In the genomic region with DNA sequence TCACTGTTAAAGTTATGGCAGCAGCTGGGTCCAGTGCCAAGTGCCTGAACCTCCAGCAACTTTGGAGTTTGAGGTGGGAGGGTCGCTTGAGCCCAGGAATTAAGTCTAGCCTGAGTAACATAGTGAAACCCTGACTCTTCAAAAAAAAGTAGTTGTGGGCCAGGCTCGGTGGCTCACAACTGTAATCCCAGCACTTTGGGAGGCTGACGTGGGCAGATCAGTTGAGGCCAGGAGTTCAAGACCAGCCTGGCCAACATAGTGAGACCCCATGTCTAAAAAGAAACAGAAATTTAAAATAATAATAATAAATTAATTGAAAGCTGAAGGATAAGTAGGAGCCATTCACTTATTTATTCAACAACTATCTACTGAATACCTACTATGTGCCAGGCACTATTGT, we compare ENCODE assay signal across 13 cellular contexts. TPM values are rescaled to one million over a fixed set of nuclear protein-coding genes. Genes with fewer than 3 reads are reported as not detected.
A peak's percentile ranks its signal among the peaks of the same experiment; 100 is the strongest.
DNase-seq lines count a peak whose midpoint lies in the region; ATAC-seq, FAIRE-seq and TF ChIP-seq lines count a peak whose summit lies in the region.
"Had no signal": no experiment of that assay in that cellular context is flagged by ENCODE, and none has a peak within 500 bp of the region (broad histone marks: within the 10 kb centered on the region; RNA-seq: fewer than 3 reads in every experiment).

No MANE protein-coding gene starts in this region.

- no peaks in the 10 kb centered on the region for H3K9me3 ChIP-seq in HEK293 (ENCODE audit: control insufficient read depth, insufficient read depth, low read depth, low read length)
- no peaks in the 10 kb centered on the region for H3K9me3 ChIP-seq in HepG2 (ENCODE audit: low read length)
- no peaks in the 10 kb centered on the region; the same call in 1 of the 2 replicates for H3K9me3 ChIP-seq in MG63

- H3K4me3 Mint-ChIP-seq in WTC11: no peak overlapping the region
- H3K4me3 Mint-ChIP-seq: CD14-positive monocyte had no signal

- no peaks in the 10 kb centered on the region for H4K20me1 ChIP-seq in HepG2 (ENCODE audit: insufficient read depth, low read length)

- intact Hi-C loops in HepG2 (cut with micrococcal nuclease; ENCODE audit: unreplicated experiment): no loop called here

- H3K27ac Mint-ChIP-seq in WTC11: no peak overlapping the region

- CTCF ChIA-PET in HEK293 (lab: Yijun Ruan, JAX) (interaction anchor here (1.2 kb wide), 1 partner anchor 15 kb away, joined by 4 read pairs; no protein-coding TSS in a partner anchor), WTC11 (lab: Charles Lee) (no interaction called here), HepG2 (lab: Yijun Ruan, JAX; ENCODE audit: low intra/inter-chr PET ratio, low total read pairs) (no interaction called here)

- TF ChIP-seq EP300 in HepG2 (IDR thresholded peaks at IDR 0.05; ENCODE audit: low read depth in 2 of 2, low read length in 2 of 2): no peak
- no peak for TF ChIP-seq EP300 in HepG2 (CRISPR knock-in tag; IDR thresholded peaks at IDR 0.05; ENCODE audit: borderline replicate concordance)

- peaks cover 16% of the 10 kb centered on the region for H3K36me3 Mint-ChIP-seq in WTC11

- H3K27me3 ChIP-seq in HepG2 (ENCODE audit: control insufficient read depth in 1 of 2, insufficient read depth in 2 of 2, low read length in 2 of 2): no peaks in the 10 kb centered on the region
- H3K27me3 ChIP-seq in MG63: no peaks in the 10 kb centered on the region

- H3K79me2 ChIP-seq in HepG2 (ENCODE audit: insufficient read depth, low read length): peaks cover 18% of the 10 kb centered on the region

- H3K4me1 Mint-ChIP-seq in WTC11: no peaks in the 10 kb centered on the region

- no TSS peak for BruUV-seq in HepG2 (replicated peaks; lab: Mats Ljungman, UMichigan)

- TF ChIP-seq CTCF in HEK293 (tag by site-specific recombination; IDR thresholded peaks at IDR 0.05) (no peak), WTC11 (IDR thresholded peaks at IDR 0.05) (no peak), HepG2 (CRISPR knock-in tag; IDR thresholded peaks at IDR 0.05) (no peak)

- H3K9me3 Mint-ChIP-seq in WTC11: peaks cover 18% of the 10 kb centered on the region

- POLR2A ChIA-PET in HEK293 (lab: Yijun Ruan, JAX): no interaction called here
- POLR2A ChIA-PET in WTC11 (lab: Charles Lee): no interaction called here
- POLR2A ChIA-PET in HepG2 (lab: Yijun Ruan, JAX): no interaction called here

- H3K4me3 ChIP-seq in HEK293 (ENCODE audit: low read depth, low read length) (no peak overlapping the region), HepG2 (replicated peaks in 1 of 3; ENCODE audit: insufficient read depth in 1 of 3, low read depth in 2 of 3, low read length in 3 of 3) (no peak overlapping the region), MG63 (no peak overlapping the region)
- H3K4me3 ChIP-seq: GM23248 had no signal

- TF ChIP-seq POLR2A in HepG2 (IDR thresholded peaks at IDR 0.05; ENCODE audit: insufficient read depth in 1 of 2, low read depth in 2 of 2, low read length in 2 of 2): no peak

- no peaks in the 10 kb centered on the region for H3K27me3 Mint-ChIP-seq in WTC11 (ENCODE audit: low read depth)

- H3K9ac ChIP-seq in HepG2 (ENCODE audit: insufficient read depth, low read depth, low read length): no peak overlapping the region
- H3K9ac ChIP-seq: GM23248 had no signal

- FAIRE-seq in HepG2 (lab: Jason Lieb, UNC): no peak

- 97% methylated on average over 3 of the region's 3 CpGs for WGBS in HepG2 (ENCODE audit: low lambda C conversion rate)

- no peaks in the 10 kb centered on the region for H3K4me1 ChIP-seq in HEK293 (ENCODE audit: control insufficient read depth, insufficient read depth, low read length)
- H3K4me1 ChIP-seq in HepG2 (ENCODE audit: insufficient read depth, low read length): no peaks in the 10 kb centered on the region

- no peak overlapping the region for H3K4me2 ChIP-seq in HepG2 (ENCODE audit: low read depth, low read length)

- no peak overlapping the region for H3K27ac ChIP-seq in HEK293 (ENCODE audit: extremely low read depth, low read depth, low read length)
- H3K27ac ChIP-seq in HepG2 (ENCODE audit: extremely low read length, insufficient read depth, low read length): no peak overlapping the region
- H3K27ac ChIP-seq: GM23248 had no signal

- H3K36me3 ChIP-seq in HEK293 (ENCODE audit: control insufficient read depth in 2 of 2, insufficient read depth in 1 of 2, low read length in 2 of 2) (no peaks in the 10 kb centered on the region), HepG2 (replicated peaks in 1 of 2; ENCODE audit: control insufficient read depth in 1 of 2, insufficient read depth in 2 of 2, low read length in 2 of 2) (no peaks in the 10 kb centered on the region), MG63 (no peaks in the 10 kb centered on the region)

- DNase-seq in WTC11 (ENCODE audit: low spot score): no peak
- DNase-seq in HepG2 (ENCODE audit: low spot score): no peak
- DNase-seq in MG63: no peak
- DNase-seq: DMS53, GF-D8, GM23248, H7, IMR-90, KG1 had no signal

- ATAC-seq in WTC11: no peak
- no peak for ATAC-seq in HepG2
- no peak for ATAC-seq in GM21528 (IDR thresholded peaks at IDR 0.05; ENCODE audit: low FRiP score, unreplicated experiment)
- ATAC-seq in HG02981 (IDR thresholded peaks at IDR 0.05; ENCODE audit: unreplicated experiment): no peak

- H2AFZ ChIP-seq in HepG2 (ENCODE audit: low read length): no peak overlapping the region
- H2AFZ ChIP-seq: GM23248 had no signal

- in situ Hi-C loops in HepG2 (cut with HindIII; ENCODE audit: extremely low pct_ligation_motif_present, low pct_unique_long_range_greater_than_20kb): no loop called here

- no peak for TF ChIP-seq RAD21 in HepG2 (CRISPR knock-in tag; IDR thresholded peaks at IDR 0.05)

TF ChIP-seq in HEK293, 187 proteins besides CTCF, POLR2A, EP300 and RAD21:
- peak; percentile 67 for TF ChIP-seq ZNF121 (tag by site-specific recombination; IDR thresholded peaks at IDR 0.05)
- TF ChIP-seq ZSCAN23 (tag by site-specific recombination; IDR thresholded peaks at IDR 0.05): no peak

TF ChIP-seq in WTC11, 78 proteins besides CTCF, POLR2A, EP300 and RAD21:
- TF ChIP-seq ZNF232 (CRISPR knock-in tag; IDR thresholded peaks at IDR 0.05) (no peak), ZNF121 (CRISPR knock-in tag; IDR thresholded peaks at IDR 0.05) (0 out of 2 replicates have a peak, but pooled peaks have one; percentile 18)

TF ChIP-seq in HepG2, 621 proteins besides CTCF, POLR2A, EP300 and RAD21:
- TF ChIP-seq, protein P1, sequence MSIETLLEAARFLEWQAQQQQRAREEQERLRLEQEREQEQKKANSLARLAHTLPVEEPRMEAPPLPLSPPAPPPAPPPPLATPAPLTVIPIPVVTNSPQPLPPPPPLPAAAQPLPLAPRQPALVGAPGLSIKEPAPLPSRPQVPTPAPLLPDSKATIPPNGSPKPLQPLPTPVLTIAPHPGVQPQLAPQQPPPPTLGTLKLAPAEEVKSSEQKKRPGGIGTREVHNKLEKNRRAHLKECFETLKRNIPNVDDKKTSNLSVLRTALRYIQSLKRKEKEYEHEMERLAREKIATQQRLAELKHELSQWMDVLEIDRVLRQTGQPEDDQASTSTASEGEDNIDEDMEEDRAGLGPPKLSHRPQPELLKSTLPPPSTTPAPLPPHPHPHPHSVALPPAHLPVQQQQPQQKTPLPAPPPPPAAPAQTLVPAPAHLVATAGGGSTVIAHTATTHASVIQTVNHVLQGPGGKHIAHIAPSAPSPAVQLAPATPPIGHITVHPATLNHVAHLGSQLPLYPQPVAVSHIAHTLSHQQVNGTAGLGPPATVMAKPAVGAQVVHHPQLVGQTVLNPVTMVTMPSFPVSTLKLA (IDR thresholded peaks at IDR 0.05): no peak
- TF ChIP-seq ZNF121 (CRISPR knock-in tag; IDR thresholded peaks at IDR 0.05): 0 out of 2 replicates have a peak, but pooled peaks have one; percentile 37

RNA-seq across cellular contexts. Expression of gene FKBP5, which starts 33.8 kb away (rescaled TPM):
- total RNA-seq in WTC11 (2021) (27.0 to 29.4 TPM (median 27.2 TPM) in 3 replicates), HepG2 (2016; rRNA removed; fragmentation: Illumina TruSeq; extraction: Trizol) (17.4 and 30.9 TPM in 2 replicates)
- total RNA-seq in HepG2 (2016; cell fraction: cytosol; rRNA removed; fragmentation: Illumina TruSeq; extraction: Trizol; ENCODE audit: low read depth): 9.1 and 9.8 TPM in 2 replicates
- total RNA-seq in HepG2 (2016; cell fraction: insoluble cytoplasmic fraction; rRNA removed; fragmentation: Illumina TruSeq; extraction: Trizol): 17.4 and 28.9 TPM in 2 replicates
- 15.6 and 16.6 TPM in 2 replicates for total RNA-seq in HepG2 (2016; cell fraction: membrane; rRNA removed; fragmentation: Illumina TruSeq; extraction: Trizol)
- total RNA-seq in HepG2 (2016; cell fraction: nucleus; rRNA removed; fragmentation: Illumina TruSeq; extraction: Trizol): 13.7 and 15.0 TPM in 2 replicates
- polyA plus RNA-seq in HepG2 (2011; rRNA removed): 6.9 and 8.0 TPM in 2 replicates
- 4.0 and 5.9 TPM in 2 replicates for polyA plus RNA-seq in HepG2 (2011; cell fraction: cytosol; rRNA removed)
- 2.9 and 3.5 TPM in 2 replicates for polyA plus RNA-seq in HepG2 (2011; cell fraction: nucleus; rRNA removed)
- 13.9 and 16.1 TPM in 2 replicates for polyA plus RNA-seq in HepG2 (2012)
- polyA plus RNA-seq in HepG2 (2016; cell fraction: cytosol; fragmentation: Illumina TruSeq; extraction: Trizol; ENCODE audit: low read depth): 2.6 and 2.8 TPM in 2 replicates
- polyA plus RNA-seq in HepG2 (2016; cell fraction: insoluble cytoplasmic fraction; fragmentation: Illumina TruSeq; extraction: Trizol; ENCODE audit: low read depth): 46.6 and 52.0 TPM in 2 replicates
- 10.4 and 11.9 TPM in 2 replicates for polyA plus RNA-seq in HepG2 (2016; cell fraction: membrane; fragmentation: Illumina TruSeq; extraction: Trizol; ENCODE audit: low read depth)
- 24.1 and 24.8 TPM in 2 replicates for polyA plus RNA-seq in HepG2 (2016; cell fraction: nucleus; fragmentation: Illumina TruSeq; extraction: Trizol; ENCODE audit: insufficient read depth, low read depth)
- 4.5 and 8.4 TPM in 2 replicates for polyA minus RNA-seq in HepG2 (2011; rRNA and poly(A)+ RNA removed; ENCODE audit: low replicate concordance)
- polyA minus RNA-seq in HepG2 (2011; cell fraction: cytosol; rRNA and poly(A)+ RNA removed): 6.9 and 7.1 TPM in 2 replicates
- polyA minus RNA-seq in HepG2 (2011; cell fraction: nucleus; rRNA and poly(A)+ RNA removed): 7.6 and 10.1 TPM in 2 replicates
- 9.4 and 10.3 TPM in 2 replicates for total RNA-seq in MG63 (2014; rRNA removed; shearing (Covaris generic); ENCODE audit: low replicate concordance)

Comparison
In these comparisons a context has a peak if more than half of its experiments do, and no peak if none do; other contexts are left out.
1. Of the 63 proteins assayed by ChIP-seq in both HepG2 and HEK293: peak only in HepG2: none; only in HEK293: none; in both: ZNF121; in neither: 62.